ENCODE assay signal across 9 cellular contexts in the genomic region with DNA sequence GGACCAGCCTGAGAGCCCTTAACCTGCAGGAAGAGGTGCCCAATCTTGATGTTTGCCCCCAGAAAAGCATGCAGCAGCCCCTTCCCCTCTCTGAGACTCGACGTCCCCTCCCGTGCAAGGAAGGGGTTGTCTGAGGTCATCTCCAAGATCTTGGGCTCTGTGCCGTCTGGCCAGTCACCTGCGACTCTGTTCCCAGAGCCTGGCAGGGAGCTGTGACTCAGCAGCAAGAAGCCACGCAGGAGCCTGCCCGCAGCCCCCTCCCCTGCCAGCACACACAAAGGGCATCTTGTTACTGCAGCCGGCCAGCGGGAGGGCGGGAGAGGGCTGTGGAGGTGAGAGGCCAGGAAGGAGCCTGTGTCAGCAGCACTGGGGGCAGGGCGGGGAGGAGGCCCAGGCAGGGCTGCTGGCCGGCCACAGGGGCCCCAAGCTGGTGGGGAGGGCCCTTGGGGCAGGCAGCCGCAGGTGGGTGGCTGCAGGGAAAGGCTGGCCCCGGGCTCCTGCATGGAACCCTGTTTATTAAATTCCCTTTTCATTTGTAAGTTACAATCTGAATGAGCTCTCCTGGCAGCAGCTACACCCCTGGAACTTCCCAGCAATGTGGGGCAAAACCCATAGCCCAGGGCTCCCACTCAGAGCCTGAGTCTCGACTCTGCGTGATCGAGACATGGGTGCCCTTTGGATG.
DNase-seq lines count a peak whose midpoint lies in the region; ATAC-seq and TF ChIP-seq lines count a peak whose summit lies in the region.
"Had no signal": no experiment of that assay in that cellular context is flagged by ENCODE, and none has a peak within 500 bp of the region (broad histone marks: within the 10 kb centered on the region; RNA-seq: fewer than 3 reads in every experiment).

No MANE protein-coding gene starts in this region.

- TF ChIP-seq CTCF in upper lobe of left lung (IDR thresholded peaks at IDR 0.05) = no peak
- TF ChIP-seq CTCF in ovary (IDR thresholded peaks at IDR 0.05) = no peak

- H3K27me3 Mint-ChIP-seq in activated T-cell treated with anti-CD3 and anti-CD28 coated beads, Interleukin-2, amount 50 U/mL, for 4 hours (ENCODE audit: low read depth) = no peaks in the 10 kb centered on the region
- H3K27me3 Mint-ChIP-seq: activated naive CD4-positive, alpha-beta T cell treated with anti-CD3 and anti-CD28 coated beads, Interleukin-2, amount 50 U/mL, for 24 hours had no signal

- H3K4me3 Mint-ChIP-seq in activated T-cell treated with anti-CD3 and anti-CD28 coated beads, Interleukin-2, amount 50 U/mL, for 4 hours = no peak overlapping the region
- H3K4me3 Mint-ChIP-seq: activated naive CD4-positive, alpha-beta T cell treated with anti-CD3 and anti-CD28 coated beads, Interleukin-2, amount 50 U/mL, for 24 hours had no signal

- no peaks in the 10 kb centered on the region for H3K27me3 ChIP-seq in upper lobe of left lung
- no peaks in the 10 kb centered on the region for H3K27me3 ChIP-seq in ovary

- DNase-seq in NCI-H345 (lab: John Stamatoyannopoulos, UW) = peak; percentile 17
- DNase-seq in NCI-H345 treated with DMSO at 0.1 percent for 48 hours (lab: John Stamatoyannopoulos, UW; ENCODE audit: unreplicated experiment) = no peak
- peak; percentile 64 for DNase-seq in amniotic epithelial cell (ENCODE audit: low read depth)
- peak; percentile 43 for DNase-seq in iris pigment epithelial cell (ENCODE audit: low read depth)
- DNase-seq in upper lobe of left lung = peak; percentile 40 to 80
- DNase-seq in ovary = no peak
- no peak for DNase-seq in activated T-cell treated with anti-CD3 and anti-CD28 coated beads, Interleukin-2, amount 50 U/mL, for 4 hours

- WGBS in upper lobe of left lung, 2 donors = 47 to 71% methylated on average over 10 to 17 of the region's 17 CpGs
- WGBS in ovary, 3 donors = 81 to 93% (median 87%) methylated on average over 17 of the region's 17 CpGs

- H3K36me3 Mint-ChIP-seq in activated T-cell treated with anti-CD3 and anti-CD28 coated beads, Interleukin-2, amount 50 U/mL, for 4 hours (ENCODE audit: insufficient read depth) = no peaks in the 10 kb centered on the region
- H3K36me3 Mint-ChIP-seq: activated naive CD4-positive, alpha-beta T cell treated with anti-CD3 and anti-CD28 coated beads, Interleukin-2, amount 50 U/mL, for 24 hours had no signal

- no peaks in the 10 kb centered on the region for H3K4me1 Mint-ChIP-seq in activated T-cell treated with anti-CD3 and anti-CD28 coated beads, Interleukin-2, amount 50 U/mL, for 4 hours (ENCODE audit: low read depth)
- H3K4me1 Mint-ChIP-seq: activated naive CD4-positive, alpha-beta T cell treated with anti-CD3 and anti-CD28 coated beads, Interleukin-2, amount 50 U/mL, for 24 hours had no signal

- H3K4me1 ChIP-seq in upper lobe of left lung (peaks cover 16 to 46% (median 35%) of the 10 kb centered on the region in 4 donors), ovary (ENCODE audit: insufficient read depth) (no peaks in the 10 kb centered on the region)

- H3K36me3 ChIP-seq in upper lobe of left lung (no peaks in the 10 kb centered on the region), ovary (no peaks in the 10 kb centered on the region)

- no peak for TF ChIP-seq POLR2A in upper lobe of left lung (IDR thresholded peaks at IDR 0.05)
- no peak for TF ChIP-seq POLR2A in ovary (IDR thresholded peaks at IDR 0.05)

- no peak overlapping the region for H3K4me3 ChIP-seq in upper lobe of left lung
- no peak overlapping the region for H3K4me3 ChIP-seq in ovary

- no peak for ATAC-seq in upper lobe of left lung (ENCODE audit: low FRiP score in 2 of 2)
- no peak for ATAC-seq in activated T-cell treated with anti-CD3 and anti-CD28 coated beads, Interleukin-2, amount 50 U/mL, for 4 hours
- no peak for ATAC-seq in HG02840 (IDR thresholded peaks at IDR 0.05; ENCODE audit: low FRiP score, unreplicated experiment)

- intact Hi-C loops in ovary (cut with DNase I) = no loop called here

- H3K9me3 ChIP-seq in upper lobe of left lung = no peaks in the 10 kb centered on the region
- no peaks in the 10 kb centered on the region for H3K9me3 ChIP-seq in ovary

- peak overlapping the region in 2 of 4 donors; percentile 42 to 44 for H3K27ac ChIP-seq in upper lobe of left lung
- no peak overlapping the region for H3K27ac ChIP-seq in ovary

- TF ChIP-seq EP300 in upper lobe of left lung (IDR thresholded peaks at IDR 0.05) (no peak), ovary (IDR thresholded peaks at IDR 0.05) (no peak)

- no peaks in the 10 kb centered on the region for H3K9me3 Mint-ChIP-seq in activated T-cell treated with anti-CD3 and anti-CD28 coated beads, Interleukin-2, amount 50 U/mL, for 4 hours
- H3K9me3 Mint-ChIP-seq: activated naive CD4-positive, alpha-beta T cell treated with anti-CD3 and anti-CD28 coated beads, Interleukin-2, amount 50 U/mL, for 24 hours had no signal

Comparison
In these comparisons a context has a peak if more than half of its experiments do, and no peak if none do; other contexts are left out.
1. DNase-seq: peak in NCI-H345 (single experiment), amniotic epithelial cell (single experiment), iris pigment epithelial cell (single experiment) and upper lobe of left lung (2 of 2); none in NCI-H345 treated with DMSO at 0.1 percent for 48 hours (single experiment), ovary (0 of 5) and activated T-cell treated with anti-CD3 and anti-CD28 coated beads, Interleukin-2, amount 50 U/mL, for 4 hours (single experiment).